In the genomic region with DNA sequence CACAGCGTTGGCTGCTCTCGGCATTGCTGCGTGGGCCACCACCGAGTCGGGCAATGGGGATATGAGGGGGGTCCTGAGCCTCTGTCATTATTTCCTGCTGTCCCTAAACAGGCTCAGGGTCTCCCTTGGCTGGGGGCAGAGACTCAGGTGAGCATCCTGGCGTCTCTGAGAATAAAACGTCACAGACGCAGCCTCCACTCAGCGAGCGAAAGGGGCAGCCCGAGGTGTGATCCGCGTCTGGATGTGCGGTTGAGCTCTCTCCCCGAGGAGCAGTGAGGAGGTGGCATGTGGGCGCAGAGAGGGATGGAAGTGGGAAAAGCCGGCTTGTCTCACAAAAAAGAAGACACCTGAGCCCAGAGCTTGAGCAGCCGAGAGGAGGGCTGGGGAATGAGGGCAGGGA, we compare ENCODE assay signal across 23 cellular contexts.
A peak's percentile ranks its signal among the peaks of the same experiment; 100 is the strongest.
DNase-seq lines count a peak whose midpoint lies in the region; ATAC-seq, FAIRE-seq and TF ChIP-seq lines count a peak whose summit lies in the region.
"Had no signal": no experiment of that assay in that cellular context is flagged by ENCODE, and none has a peak within 500 bp of the region (broad histone marks: within the 10 kb centered on the region; RNA-seq: fewer than 3 reads in every experiment).

No MANE protein-coding gene starts in this region.

- no peak overlapping the region for H3K4me3 Mint-ChIP-seq in chondrocyte (ENCODE audit: unreplicated experiment)
- H3K4me3 Mint-ChIP-seq: B cell; CD4-positive, alpha-beta T cell; CD8-positive, alpha-beta T cell had no signal

- intact Hi-C loops in Right ventricle myocardium inferior (cut with DNase I), result no loop called here
- intact Hi-C loops in kidney (cut with DNase I), result no loop called here

- no peaks in the 10 kb centered on the region for H3K36me3 Mint-ChIP-seq in chondrocyte (ENCODE audit: low read depth)
- H3K36me3 Mint-ChIP-seq: CD8-positive, alpha-beta T cell had no signal

- H3K27me3 Mint-ChIP-seq in chondrocyte (ENCODE audit: low read depth), result peaks cover 45% of the 10 kb centered on the region
- H3K27me3 Mint-ChIP-seq: B cell; CD4-positive, alpha-beta T cell had no signal

- H3K9me3 ChIP-seq in right atrium auricular region (no peaks in the 10 kb centered on the region), kidney (ENCODE audit: control insufficient read depth in 1 of 2, low read length in 2 of 2) (no peaks in the 10 kb centered on the region), osteoblast (ENCODE audit: low read depth, low read length) (no peaks in the 10 kb centered on the region)
- H3K9me3 ChIP-seq: A549; BLaER1 treated with 17β-estradiol and CSF1 and Interleukin-3, amounts not matched to agents 10 nM and 100 nM; Caco-2 had no signal

- no peaks in the 10 kb centered on the region for H3K79me2 ChIP-seq in osteoblast (ENCODE audit: insufficient read depth, low read length)

- TF ChIP-seq CTCF in right atrium auricular region (IDR thresholded peaks at IDR 0.05) (no peak), chondrocyte (IDR thresholded peaks at IDR 0.05) (no peak), kidney (IDR thresholded peaks at IDR 0.05; ENCODE audit: borderline replicate concordance, extremely low read depth, insufficient read depth) (no peak), osteoblast (IDR thresholded peaks at IDR 0.05; ENCODE audit: extremely low read depth, low read depth, low read length) (no peak)

- no peak for FAIRE-seq in kidney (lab: Jason Lieb, UNC)
- FAIRE-seq: A549, D721Med, G401.6, GM12891, GM19239 had no signal

- H3K4me3 ChIP-seq in right atrium auricular region (no peak overlapping the region), kidney (ENCODE audit: low read length in 2 of 2) (no peak overlapping the region), osteoblast (ENCODE audit: insufficient read depth, low read length) (no peak overlapping the region)
- H3K4me3 ChIP-seq: A549; BLaER1 treated with 17β-estradiol and CSF1 and Interleukin-3, amounts not matched to agents 10 nM and 100 nM had no signal

- no peak overlapping the region for H3K4me2 ChIP-seq in osteoblast (ENCODE audit: insufficient read depth, low read length)
- H3K4me2 ChIP-seq: A549; BLaER1 treated with 17β-estradiol and CSF1 and Interleukin-3, amounts not matched to agents 10 nM and 100 nM had no signal

- no peaks in the 10 kb centered on the region for H3K4me1 ChIP-seq in right atrium auricular region
- H3K4me1 ChIP-seq in kidney (ENCODE audit: control insufficient read depth in 1 of 2, insufficient read depth in 1 of 2, low read depth in 1 of 2, low read length in 2 of 2), result no peaks in the 10 kb centered on the region
- no peaks in the 10 kb centered on the region for H3K4me1 ChIP-seq in osteoblast (ENCODE audit: insufficient read depth, low read length)
- H3K4me1 ChIP-seq: A549, Caco-2 had no signal

- no peak overlapping the region for H2AFZ ChIP-seq in osteoblast (ENCODE audit: low read length)

- H3K27ac Mint-ChIP-seq in chondrocyte (ENCODE audit: unreplicated experiment), result no peak overlapping the region
- H3K27ac Mint-ChIP-seq: B cell; CD4-positive, alpha-beta T cell; CD8-positive, alpha-beta T cell had no signal

- no peaks in the 10 kb centered on the region for H3K36me3 ChIP-seq in right atrium auricular region
- H3K36me3 ChIP-seq in kidney (ENCODE audit: control insufficient read depth in 1 of 2, insufficient read depth in 2 of 2, low read length in 2 of 2), result no peaks in the 10 kb centered on the region
- no peaks in the 10 kb centered on the region for H3K36me3 ChIP-seq in osteoblast (ENCODE audit: insufficient read depth, low read length)
- H3K36me3 ChIP-seq: BLaER1 treated with 17β-estradiol and CSF1 and Interleukin-3, amounts not matched to agents 10 nM and 100 nM had no signal

- H4K20me1 ChIP-seq in osteoblast (ENCODE audit: insufficient read depth, low read length), result no peaks in the 10 kb centered on the region

- ATAC-seq in Right ventricle myocardium inferior (no peak), HG03457 (IDR thresholded peaks at IDR 0.05; ENCODE audit: unreplicated experiment) (no peak)
- ATAC-seq: A549; CD8-positive, alpha-beta T cell had no signal

- H3K27me3 ChIP-seq in right atrium auricular region (no peaks in the 10 kb centered on the region), osteoblast (ENCODE audit: insufficient read depth, low read length) (no peaks in the 10 kb centered on the region)

- H3K4me1 Mint-ChIP-seq in chondrocyte (ENCODE audit: low read depth), result no peaks in the 10 kb centered on the region
- H3K4me1 Mint-ChIP-seq: B cell had no signal

- no peaks in the 10 kb centered on the region for H3K9me3 Mint-ChIP-seq in chondrocyte (ENCODE audit: low read depth)
- H3K9me3 Mint-ChIP-seq: CD4-positive, alpha-beta T cell; CD8-positive, alpha-beta T cell had no signal

- H3K27ac ChIP-seq in right atrium auricular region, result no peak overlapping the region
- no peak overlapping the region for H3K27ac ChIP-seq in kidney (ENCODE audit: low read depth in 2 of 2, low read length in 2 of 2)
- no peak overlapping the region for H3K27ac ChIP-seq in osteoblast (ENCODE audit: low read depth, low read length)
- H3K27ac ChIP-seq: 22Rv1; A549; BLaER1 treated with 17β-estradiol and CSF1 and Interleukin-3, amounts not matched to agents 10 nM and 100 nM; C4-2B had no signal

- DNase-seq in Right ventricle myocardium inferior (ENCODE audit: missing footprints), result peak; percentile 59
- no peak for DNase-seq in right atrium auricular region (ENCODE audit: low spot score)
- DNase-seq in chondrocyte (ENCODE audit: low spot score), result peak; percentile 75
- peak; percentile 35 for DNase-seq in kidney
- peak; percentile 85 for DNase-seq in osteoblast (ENCODE audit: insufficient read length, low spot score, missing footprints)
- DNase-seq in activated gamma-delta T cell (lab: John Stamatoyannopoulos, UW), result no peak
- DNase-seq: AML-193; Caco-2; Calu3; CD4-positive, alpha-beta T cell; CD8-positive, alpha-beta T cell; DMS79 treated with DMSO at 0.1 percent for 48 hours; GF-D8 had no signal

- H3K9ac ChIP-seq in kidney (ENCODE audit: low read length in 2 of 2), result no peak overlapping the region
- H3K9ac ChIP-seq: BLaER1 treated with 17β-estradiol and CSF1 and Interleukin-3, amounts not matched to agents 10 nM and 100 nM had no signal

Comparison
In these comparisons a context has a peak if more than half of its experiments do, and no peak if none do; other contexts are left out.
1. DNase-seq: peak in Right ventricle myocardium inferior (single experiment), chondrocyte (single experiment), kidney (single experiment) and osteoblast (single experiment); none in right atrium auricular region (single experiment) and activated gamma-delta T cell (single experiment).